15 cellular contexts compared by ENCODE assay signal in genomic region chr6:111490067-111490466, GRCh38. TPM values are rescaled to one million over a fixed set of nuclear protein-coding genes. Genes with fewer than 3 reads are reported as not detected.
DNase-seq lines count a peak whose midpoint lies in the region; ATAC-seq and TF ChIP-seq lines count a peak whose summit lies in the region.
"Had no signal": no experiment of that assay in that cellular context is flagged by ENCODE, and none has a peak within 500 bp of the region (broad histone marks: within the 10 kb centered on the region; RNA-seq: fewer than 3 reads in every experiment).

No MANE protein-coding gene starts in this region.

- no peak overlapping the region for H3K27ac ChIP-seq in HEK293 (ENCODE audit: extremely low read depth, low read depth, low read length)

- peaks cover 44% of the 10 kb centered on the region for H3K4me1 Mint-ChIP-seq in activated naive CD4-positive, alpha-beta T cell treated with anti-CD3 and anti-CD28 coated beads, Interleukin-2, amount 50 U/mL, for 24 hours
- H3K4me1 Mint-ChIP-seq in activated naive CD4-positive, alpha-beta T cell treated with anti-CD3 and anti-CD28 coated beads, Interleukin-2, amount 10 ng/mL, durations not matched to agents 7 days and 5 days = peaks cover 33% of the 10 kb centered on the region
- peaks cover 48% of the 10 kb centered on the region for H3K4me1 Mint-ChIP-seq in brain
- H3K4me1 Mint-ChIP-seq in HFFc6 (ENCODE audit: low read depth) = peaks cover 31% of the 10 kb centered on the region

- H3K27ac Mint-ChIP-seq in activated naive CD4-positive, alpha-beta T cell treated with anti-CD3 and anti-CD28 coated beads, Interleukin-2, amount 50 U/mL, for 24 hours = peak overlapping the region; percentile 43
- H3K27ac Mint-ChIP-seq in activated naive CD4-positive, alpha-beta T cell treated with anti-CD3 and anti-CD28 coated beads, Interleukin-2, amount 10 ng/mL, durations not matched to agents 7 days and 5 days = no peak overlapping the region
- H3K27ac Mint-ChIP-seq in brain (peak overlapping the region in 3 of 5 experiments; percentile 5 to 14 (median 11)), HFFc6 (no peak overlapping the region)
- H3K27ac Mint-ChIP-seq: B cell; CD8-positive, alpha-beta T cell had no signal

- TF ChIP-seq CTCF in HEK293 (tag by site-specific recombination; IDR thresholded peaks at IDR 0.05) (no peak), brain (conservative IDR thresholded peaks at IDR 0.05) (no peak), HFFc6 (IDR thresholded peaks at IDR 0.05) (no peak)

- H3K9me3 ChIP-seq in HEK293 (ENCODE audit: control insufficient read depth, insufficient read depth, low read depth, low read length) = no peaks in the 10 kb centered on the region

- POLR2A ChIA-PET in HEK293 (lab: Yijun Ruan, JAX) = no interaction called here

- CTCF ChIA-PET in activated naive CD4-positive, alpha-beta T cell treated with anti-CD3 and anti-CD28 coated beads, Interleukin-2, amount 10 ng/mL, durations not matched to agents 7 days and 5 days (lab: Charles Lee) = interaction anchor here (0.8 to 1.2 kb wide), 2 partner anchors 8 to 76 kb away, joined by 3 read pairs; no protein-coding TSS in a partner anchor
- CTCF ChIA-PET in HEK293 (lab: Yijun Ruan, JAX) = interaction anchor here (0.6 kb wide), 3 partner anchors 66 to 744 kb away, joined by 3 read pairs; no protein-coding TSS in a partner anchor

- ATAC-seq in HG03432 (IDR thresholded peaks at IDR 0.05; ENCODE audit: unreplicated experiment) = no peak
- ATAC-seq: CD8-positive, alpha-beta T cell; HCT116 had no signal

- H3K36me3 Mint-ChIP-seq in activated naive CD4-positive, alpha-beta T cell treated with anti-CD3 and anti-CD28 coated beads, Interleukin-2, amount 50 U/mL, for 24 hours = peaks cover 6% of the 10 kb centered on the region
- H3K36me3 Mint-ChIP-seq in activated naive CD4-positive, alpha-beta T cell treated with anti-CD3 and anti-CD28 coated beads, Interleukin-2, amount 10 ng/mL, durations not matched to agents 7 days and 5 days = peaks cover 10% of the 10 kb centered on the region
- H3K36me3 Mint-ChIP-seq in brain = peaks cover 52% of the 10 kb centered on the region
- H3K36me3 Mint-ChIP-seq in HFFc6 (ENCODE audit: low read depth) = peaks cover 17% of the 10 kb centered on the region

- no peak overlapping the region for H3K4me3 Mint-ChIP-seq in activated naive CD4-positive, alpha-beta T cell treated with anti-CD3 and anti-CD28 coated beads, Interleukin-2, amount 50 U/mL, for 24 hours
- no peak overlapping the region for H3K4me3 Mint-ChIP-seq in activated naive CD4-positive, alpha-beta T cell treated with anti-CD3 and anti-CD28 coated beads, Interleukin-2, amount 10 ng/mL, durations not matched to agents 7 days and 5 days
- peak overlapping the region in 1 of 5 experiments; percentile 45 for H3K4me3 Mint-ChIP-seq in brain
- H3K4me3 Mint-ChIP-seq in HFFc6 = no peak overlapping the region
- H3K4me3 Mint-ChIP-seq: B cell; CD8-positive, alpha-beta T cell had no signal

- no peak overlapping the region for H3K4me3 ChIP-seq in HEK293 (ENCODE audit: low read depth, low read length)
- H3K4me3 ChIP-seq: BLaER1 treated with 17β-estradiol and CSF1 and Interleukin-3, amounts not matched to agents 10 nM and 100 nM had no signal

- no peak for DNase-seq in activated naive CD4-positive, alpha-beta T cell treated with anti-CD3 and anti-CD28 coated beads, Interleukin-2, amount 10 ng/mL, durations not matched to agents 7 days and 5 days
- no peak for DNase-seq in HFFc6
- DNase-seq: Calu3; CD8-positive, alpha-beta T cell; DMS79 treated with DMSO at 0.1 percent for 48 hours; GF-D8; GOT3; H7 had no signal

- H3K36me3 ChIP-seq in HEK293 (ENCODE audit: control insufficient read depth in 2 of 2, insufficient read depth in 1 of 2, low read length in 2 of 2) = peaks cover 0 to 21% of the 10 kb centered on the region in 2 experiments; a peak in 1 of 3 replicates

- H3K9me3 Mint-ChIP-seq in activated naive CD4-positive, alpha-beta T cell treated with anti-CD3 and anti-CD28 coated beads, Interleukin-2, amount 50 U/mL, for 24 hours = no peaks in the 10 kb centered on the region
- peaks cover 6% of the 10 kb centered on the region for H3K9me3 Mint-ChIP-seq in activated naive CD4-positive, alpha-beta T cell treated with anti-CD3 and anti-CD28 coated beads, Interleukin-2, amount 10 ng/mL, durations not matched to agents 7 days and 5 days
- H3K9me3 Mint-ChIP-seq in brain (peaks cover 0 to 5% (median 0%) of the 10 kb centered on the region in 5 experiments), HFFc6 (no peaks in the 10 kb centered on the region)
- H3K9me3 Mint-ChIP-seq: CD8-positive, alpha-beta T cell had no signal

- H3K4me1 ChIP-seq in HEK293 (ENCODE audit: control insufficient read depth, insufficient read depth, low read length) = no peaks in the 10 kb centered on the region

- H3K27me3 Mint-ChIP-seq in activated naive CD4-positive, alpha-beta T cell treated with anti-CD3 and anti-CD28 coated beads, Interleukin-2, amount 50 U/mL, for 24 hours = no peaks in the 10 kb centered on the region
- H3K27me3 Mint-ChIP-seq in activated naive CD4-positive, alpha-beta T cell treated with anti-CD3 and anti-CD28 coated beads, Interleukin-2, amount 10 ng/mL, durations not matched to agents 7 days and 5 days = no peaks in the 10 kb centered on the region
- H3K27me3 Mint-ChIP-seq in brain = no peaks in the 10 kb centered on the region
- no peaks in the 10 kb centered on the region for H3K27me3 Mint-ChIP-seq in HFFc6 (ENCODE audit: insufficient read depth)
- H3K27me3 Mint-ChIP-seq: B cell had no signal

TF ChIP-seq in HEK293, 187 proteins besides CTCF, POLR2A, EP300 and RAD21:
- TF ChIP-seq PRDM6 (tag by site-specific recombination; IDR thresholded peaks at IDR 0.05) (peak; percentile 68), ZNF692 (tag by site-specific recombination; IDR thresholded peaks at IDR 0.05) (no peak)

RNA-seq across cellular contexts. Expression of gene REV3L, which starts 7.0 kb away (rescaled TPM):
- polyA plus RNA-seq in brain (ENCODE audit: insufficient read depth, low read depth, low replicate concordance) = 11.8 TPM
- 10 to 100 TPM; 22.4 to 36.3 (median 31.2) TPM for total RNA-seq in HFFc6 (2021; fragmentation: NEBNext Ultra II Directional; extraction: Animal tissue kit (Norgen Biotek cat#: 25700))

Comparison
In these comparisons a context has a peak if more than half of its experiments do, and no peak if none do; other contexts are left out.
1. H3K27ac Mint-ChIP-seq: peak in activated naive CD4-positive, alpha-beta T cell treated with anti-CD3 and anti-CD28 coated beads, Interleukin-2, amount 50 U/mL, for 24 hours (single experiment) and brain (3 of 5); none in activated naive CD4-positive, alpha-beta T cell treated with anti-CD3 and anti-CD28 coated beads, Interleukin-2, amount 10 ng/mL, durations not matched to agents 7 days and 5 days (single experiment) and HFFc6 (single experiment).